In the genomic region with DNA sequence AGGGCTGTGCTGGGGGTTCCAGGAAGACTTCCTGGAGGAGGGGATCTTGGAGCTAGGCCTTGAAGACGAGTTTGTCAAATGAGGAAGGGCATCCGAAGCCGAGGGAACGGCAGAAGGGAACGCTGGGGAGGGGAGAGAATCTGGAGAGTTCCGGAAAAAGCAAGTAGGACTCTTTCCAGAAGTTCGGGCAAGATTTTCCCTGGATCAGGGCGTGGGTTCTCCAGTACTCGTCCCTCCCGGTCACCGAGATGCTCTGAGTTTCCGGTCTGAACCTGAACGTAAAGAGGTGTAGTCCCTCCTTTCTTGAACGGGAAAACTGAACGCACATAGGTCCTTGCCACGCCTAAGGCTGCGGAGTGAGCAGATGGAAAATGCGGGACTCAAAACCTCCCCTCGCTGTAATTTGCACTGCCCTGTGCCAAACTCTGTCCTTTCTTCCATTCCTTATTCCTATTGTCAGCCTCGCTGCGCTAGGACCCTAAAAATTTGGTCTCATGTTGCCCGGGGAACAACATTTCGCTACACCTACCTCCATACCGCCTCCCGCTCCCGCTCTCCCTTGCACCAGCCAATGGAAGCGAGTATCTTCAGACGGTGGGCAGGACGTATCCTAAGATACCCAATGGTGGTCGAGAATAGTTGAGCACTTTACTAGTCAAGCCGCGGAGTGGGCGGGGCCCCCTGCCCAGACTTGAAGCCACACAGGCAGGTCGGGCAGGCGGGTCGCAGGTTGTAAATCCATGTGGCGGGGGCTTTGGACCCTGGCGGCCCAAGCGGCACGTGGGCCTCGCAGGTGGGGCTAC, we compare ENCODE assay signal across 8 cellular contexts. TPM values are rescaled to one million over a fixed set of nuclear protein-coding genes. Genes with fewer than 3 reads are reported as not detected.
DNase-seq lines count a peak whose midpoint lies in the region; ATAC-seq and TF ChIP-seq lines count a peak whose summit lies in the region.

A gene with protein sequence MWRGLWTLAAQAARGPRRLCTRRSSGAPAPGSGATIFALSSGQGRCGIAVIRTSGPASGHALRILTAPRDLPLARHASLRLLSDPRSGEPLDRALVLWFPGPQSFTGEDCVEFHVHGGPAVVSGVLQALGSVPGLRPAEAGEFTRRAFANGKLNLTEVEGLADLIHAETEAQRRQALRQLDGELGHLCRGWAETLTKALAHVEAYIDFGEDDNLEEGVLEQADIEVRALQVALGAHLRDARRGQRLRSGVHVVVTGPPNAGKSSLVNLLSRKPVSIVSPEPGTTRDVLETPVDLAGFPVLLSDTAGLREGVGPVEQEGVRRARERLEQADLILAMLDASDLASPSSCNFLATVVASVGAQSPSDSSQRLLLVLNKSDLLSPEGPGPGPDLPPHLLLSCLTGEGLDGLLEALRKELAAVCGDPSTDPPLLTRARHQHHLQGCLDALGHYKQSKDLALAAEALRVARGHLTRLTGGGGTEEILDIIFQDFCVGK (plus strand): TSS at position 682 of the 803 bp plus-strand sequence. CDS start 59 bp downstream, at position 741.

- intact Hi-C loops in testis (cut with DNase I; ENCODE audit: low total_unique reads) = no loop called here

- H3K27me3 ChIP-seq in testis = no peaks in the 10 kb centered on the region

- ATAC-seq in HG02610 (IDR thresholded peaks at IDR 0.05; ENCODE audit: unreplicated experiment) = peak; percentile 60
- peak; percentile 87 to 92 for ATAC-seq in activated naive CD4-positive, alpha-beta T cell treated with anti-CD3 and anti-CD28 coated beads, Interleukin-2, amount 50 U/mL, for 72 hours
- ATAC-seq in omental fat pad (ENCODE audit: low FRiP score) = peak; percentile 88

- TF ChIP-seq POLR2A in testis (IDR thresholded peaks at IDR 0.05) = no peak

- peak within 1 kb of the TSS; percentile 49 to 77 for H3K27ac Mint-ChIP-seq in activated naive CD4-positive, alpha-beta T cell treated with anti-CD3 and anti-CD28 coated beads, Interleukin-2, amount 50 U/mL, for 72 hours

- H3K9me3 ChIP-seq in testis = no peaks in the 10 kb centered on the region

- H3K4me3 ChIP-seq in GM08714 (ENCODE audit: low read length) (peak within 1 kb of the TSS; percentile 83), testis (peak within 1 kb of the TSS; percentile 65 to 72)

- WGBS in testis, 2 donors = 0% methylated on average over 30 to 41 of the region's 41 CpGs

- H3K36me3 Mint-ChIP-seq in activated naive CD4-positive, alpha-beta T cell treated with anti-CD3 and anti-CD28 coated beads, Interleukin-2, amount 50 U/mL, for 72 hours = peaks cover 4 to 5% of the 10 kb centered on the region in 2 donors

- H3K4me1 ChIP-seq in testis = peaks cover 22% of the 10 kb centered on the region

- DNase-seq in NCI-H1092 treated with DMSO at 0.1 percent for 48 hours (lab: John Stamatoyannopoulos, UW) (peak; percentile 99), SKM-1 (lab: John Stamatoyannopoulos, UW; ENCODE audit: unreplicated experiment) (peak; percentile 98), glomerular endothelial cell (ENCODE audit: extremely low read depth, low read depth, low spot score) (peak; percentile 97), omental fat pad (ENCODE audit: low spot score) (peak; percentile 92), testis (peak; percentile 99)
- DNase-seq in activated naive CD4-positive, alpha-beta T cell treated with anti-CD3 and anti-CD28 coated beads, Interleukin-2, amount 50 U/mL, for 72 hours (ENCODE audit: low spot score in 2 of 2) = peak; percentile 91 to 96

- no peak for TF ChIP-seq CTCF in omental fat pad (IDR thresholded peaks at IDR 0.05)
- no peak for TF ChIP-seq CTCF in testis (IDR thresholded peaks at IDR 0.05)

- no peaks in the 10 kb centered on the region for H3K9me3 Mint-ChIP-seq in activated naive CD4-positive, alpha-beta T cell treated with anti-CD3 and anti-CD28 coated beads, Interleukin-2, amount 50 U/mL, for 72 hours

- H3K36me3 ChIP-seq in testis (ENCODE audit: low read depth, missing control alignments) = no peaks in the 10 kb centered on the region

- H3K27ac ChIP-seq in testis = peak within 1 kb of the TSS; percentile 80 to 88

RNA-seq across cellular contexts. Expression of the gene that starts here (rescaled TPM):
- total RNA-seq in activated naive CD4-positive, alpha-beta T cell treated with anti-CD3 and anti-CD28 coated beads, Interleukin-2, amount 50 U/mL, for 72 hours = 10 to 100 TPM; 11.1 to 46.1 TPM
- total RNA-seq in glomerular endothelial cell (16.6 and 34.1 TPM in 2 replicates), omental fat pad (10 to 100 TPM in 2 of 4 donors, 1 to 10 TPM in 2; 7.2 to 36.4 (median 12.0) TPM), testis (10 to 100 TPM; 21.6 to 22.9 TPM)
- 9.7 TPM for polyA plus RNA-seq in testis (ENCODE audit: insufficient read depth, low read depth, low replicate concordance)

Comparison
In these comparisons a context has a peak if more than half of its experiments do, and no peak if none do; other contexts are left out.
1. Peak in every context shown above with its lines: DNase-seq, ATAC-seq, H3K4me3 ChIP-seq and H3K27ac ChIP-seq.